ENCODE assay signal across 8 cellular contexts in the genomic region with DNA sequence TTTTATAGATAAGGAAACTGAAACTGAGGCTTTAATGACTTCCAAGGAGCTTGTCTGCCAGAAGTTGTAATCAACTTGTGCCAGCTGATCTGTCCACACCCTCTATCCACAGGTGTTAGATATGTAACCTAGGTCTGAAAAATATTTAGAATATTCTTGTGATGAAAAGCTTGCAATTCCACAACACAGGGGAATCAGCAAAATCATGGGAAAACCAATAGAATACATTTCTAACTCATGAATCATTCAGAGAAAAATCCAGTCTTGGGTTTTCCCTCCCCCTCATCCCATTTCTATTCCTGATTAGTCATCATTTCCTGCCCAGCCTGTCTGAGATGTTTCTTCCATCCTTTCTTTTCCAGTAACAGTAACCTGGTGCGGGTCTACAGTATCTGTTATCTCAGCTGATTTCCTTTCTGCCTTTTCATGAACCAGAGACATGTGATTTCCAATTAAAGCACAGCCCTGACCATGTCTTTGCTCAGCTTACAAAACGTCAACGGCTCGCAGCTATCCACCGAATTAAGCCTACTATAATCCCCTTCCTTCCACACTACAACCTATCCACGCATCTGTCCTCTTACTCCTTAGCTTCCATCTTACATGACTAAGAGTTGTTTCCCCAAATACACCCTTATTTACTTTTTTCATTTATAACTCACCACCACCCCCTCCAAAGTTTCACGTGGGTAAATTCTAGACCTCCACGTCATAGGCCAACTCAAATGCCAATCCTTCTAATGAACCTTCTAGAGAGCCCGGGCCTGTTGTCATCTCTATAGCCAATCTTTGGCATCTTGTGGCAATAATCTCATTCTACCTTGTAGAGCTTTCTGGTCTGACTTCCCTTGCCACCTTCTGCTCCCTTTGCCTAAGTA. TPM values are rescaled to one million over a fixed set of nuclear protein-coding genes. Genes with fewer than 3 reads are reported as not detected.
DNase-seq lines count a peak whose midpoint lies in the region; ATAC-seq and TF ChIP-seq lines count a peak whose summit lies in the region.

No MANE protein-coding gene starts in this region.

- peak overlapping the region; percentile 69 for H3K4me3 ChIP-seq in fibroblast of villous mesenchyme (ENCODE audit: low read depth, low read length)
- peak overlapping the region; percentile 73 to 75 for H3K4me3 ChIP-seq in neutrophil (ENCODE audit: low read depth in 1 of 2, low read length in 1 of 2)

- peak; percentile 61; the same call in 1 of the 2 replicates for TF ChIP-seq EP300 in Ishikawa (IDR thresholded peaks at IDR 0.05; ENCODE audit: borderline replicate concordance)

- H3K36me3 ChIP-seq in neutrophil: no peaks in the 10 kb centered on the region

- H3K4me3 Mint-ChIP-seq in activated CD8-positive, alpha-beta T cell treated with anti-CD3 and anti-CD28 coated beads for 36 hours: peak overlapping the region; percentile 91

- H3K27me3 Mint-ChIP-seq in activated CD8-positive, alpha-beta T cell treated with anti-CD3 and anti-CD28 coated beads for 36 hours: no peaks in the 10 kb centered on the region

- no peak for TF ChIP-seq CTCF in activated CD8-positive, alpha-beta T cell treated with anti-CD3 and anti-CD28 coated beads for 36 hours (IDR thresholded peaks at IDR 0.05)
- TF ChIP-seq CTCF in fibroblast of villous mesenchyme (IDR thresholded peaks at IDR 0.05; ENCODE audit: insufficient read depth, low read depth, low read length) (no peak), neutrophil (IDR thresholded peaks at IDR 0.05) (no peak)

- peak; percentile 5 for ATAC-seq in GM21381 (IDR thresholded peaks at IDR 0.05; ENCODE audit: unreplicated experiment)
- ATAC-seq in activated CD8-positive, alpha-beta T cell treated with anti-CD3 and anti-CD28 coated beads for 36 hours: peak; percentile 37

- TF ChIP-seq RAD21 in Ishikawa (IDR thresholded peaks at IDR 0.05; ENCODE audit: low read depth): no peak

- H3K27ac Mint-ChIP-seq in activated CD8-positive, alpha-beta T cell treated with anti-CD3 and anti-CD28 coated beads for 36 hours: peak overlapping the region; percentile 96

- no peaks in the 10 kb centered on the region for H3K27me3 ChIP-seq in neutrophil

- CTCF ChIA-PET in activated CD8-positive, alpha-beta T cell treated with anti-CD3 and anti-CD28 coated beads for 36 hours (lab: Charles Lee): interaction anchor here (0.6 to 3.7 kb wide), 5 partner anchors 10 to 16 kb away, joined by 3 to 17 read pairs (median 5); no protein-coding TSS in a partner anchor

- intact Hi-C loops in activated CD8-positive, alpha-beta T cell treated with anti-CD3 and anti-CD28 coated beads for 36 hours (cut with micrococcal nuclease): no loop called here

- peaks cover 45 to 48% of the 10 kb centered on the region in 2 experiments for H3K4me1 ChIP-seq in neutrophil (ENCODE audit: control insufficient read depth in 1 of 2, insufficient read depth in 1 of 2, low read depth in 1 of 2, low read length in 1 of 2)

- H3K9me3 Mint-ChIP-seq in activated CD8-positive, alpha-beta T cell treated with anti-CD3 and anti-CD28 coated beads for 36 hours: no peaks in the 10 kb centered on the region

- peak overlapping the region; percentile 88 for H3K27ac ChIP-seq in neutrophil

- H3K36me3 Mint-ChIP-seq in activated CD8-positive, alpha-beta T cell treated with anti-CD3 and anti-CD28 coated beads for 36 hours (ENCODE audit: low read depth): peaks cover 19% of the 10 kb centered on the region

- H3K9me3 ChIP-seq in neutrophil: no peaks in the 10 kb centered on the region

- H3K4me1 Mint-ChIP-seq in activated CD8-positive, alpha-beta T cell treated with anti-CD3 and anti-CD28 coated beads for 36 hours (ENCODE audit: low read depth): peaks cover 34% of the 10 kb centered on the region

- POLR2A ChIA-PET in activated CD8-positive, alpha-beta T cell treated with anti-CD3 and anti-CD28 coated beads for 36 hours (lab: Charles Lee): interaction anchor here (0.7 to 2.4 kb wide), 15 partner anchors 14 to 771 kb away, joined by 3 to 9 read pairs (median 3); a partner anchor contains a TSS

- DNase-seq in DMS 273 (lab: John Stamatoyannopoulos, UW; ENCODE audit: unreplicated experiment): peak; percentile 63
- DNase-seq in DMS 273 treated with DMSO at 0.1 percent for 48 hours (lab: John Stamatoyannopoulos, UW): no peak
- peak; percentile 65 for DNase-seq in activated CD8-positive, alpha-beta T cell treated with anti-CD3 and anti-CD28 coated beads for 36 hours
- DNase-seq in fibroblast of villous mesenchyme (ENCODE audit: low read depth): peak; percentile 95
- no peak for DNase-seq in cortex of kidney (lab: John Stamatoyannopoulos, UW)

TF ChIP-seq in Ishikawa, 13 proteins besides CTCF, POLR2A, EP300 and RAD21:
- TF ChIP-seq EGR1 (IDR thresholded peaks at IDR 0.05) (no peak), ZBTB7A (IDR thresholded peaks at IDR 0.05; ENCODE audit: low read depth) (no peak), NFIC (IDR thresholded peaks at IDR 0.05) (peak; percentile 39), CEBPB (IDR thresholded peaks at IDR 0.05) (no peak), FOXM1 (IDR thresholded peaks at IDR 0.05; ENCODE audit: borderline replicate concordance, low read depth) (0 out of 2 replicates have a peak, but pooled peaks have one; percentile 38), TEAD4 (IDR thresholded peaks at IDR 0.05) (peak; percentile 93), CREB1 (IDR thresholded peaks at IDR 0.05; ENCODE audit: low read depth) (no peak), TCF12 (IDR thresholded peaks at IDR 0.05; ENCODE audit: low read depth) (peak; percentile 89), YY1 (IDR thresholded peaks at IDR 0.05; ENCODE audit: low read depth) (no peak), TAF1 (IDR thresholded peaks at IDR 0.05; ENCODE audit: low read depth) (no peak)
- TF ChIP-seq, protein P1, sequence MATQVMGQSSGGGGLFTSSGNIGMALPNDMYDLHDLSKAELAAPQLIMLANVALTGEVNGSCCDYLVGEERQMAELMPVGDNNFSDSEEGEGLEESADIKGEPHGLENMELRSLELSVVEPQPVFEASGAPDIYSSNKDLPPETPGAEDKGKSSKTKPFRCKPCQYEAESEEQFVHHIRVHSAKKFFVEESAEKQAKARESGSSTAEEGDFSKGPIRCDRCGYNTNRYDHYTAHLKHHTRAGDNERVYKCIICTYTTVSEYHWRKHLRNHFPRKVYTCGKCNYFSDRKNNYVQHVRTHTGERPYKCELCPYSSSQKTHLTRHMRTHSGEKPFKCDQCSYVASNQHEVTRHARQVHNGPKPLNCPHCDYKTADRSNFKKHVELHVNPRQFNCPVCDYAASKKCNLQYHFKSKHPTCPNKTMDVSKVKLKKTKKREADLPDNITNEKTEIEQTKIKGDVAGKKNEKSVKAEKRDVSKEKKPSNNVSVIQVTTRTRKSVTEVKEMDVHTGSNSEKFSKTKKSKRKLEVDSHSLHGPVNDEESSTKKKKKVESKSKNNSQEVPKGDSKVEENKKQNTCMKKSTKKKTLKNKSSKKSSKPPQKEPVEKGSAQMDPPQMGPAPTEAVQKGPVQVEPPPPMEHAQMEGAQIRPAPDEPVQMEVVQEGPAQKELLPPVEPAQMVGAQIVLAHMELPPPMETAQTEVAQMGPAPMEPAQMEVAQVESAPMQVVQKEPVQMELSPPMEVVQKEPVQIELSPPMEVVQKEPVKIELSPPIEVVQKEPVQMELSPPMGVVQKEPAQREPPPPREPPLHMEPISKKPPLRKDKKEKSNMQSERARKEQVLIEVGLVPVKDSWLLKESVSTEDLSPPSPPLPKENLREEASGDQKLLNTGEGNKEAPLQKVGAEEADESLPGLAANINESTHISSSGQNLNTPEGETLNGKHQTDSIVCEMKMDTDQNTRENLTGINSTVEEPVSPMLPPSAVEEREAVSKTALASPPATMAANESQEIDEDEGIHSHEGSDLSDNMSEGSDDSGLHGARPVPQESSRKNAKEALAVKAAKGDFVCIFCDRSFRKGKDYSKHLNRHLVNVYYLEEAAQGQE (IDR thresholded peaks at IDR 0.05; ENCODE audit: low read depth): no peak
- TF ChIP-seq, protein P2, sequence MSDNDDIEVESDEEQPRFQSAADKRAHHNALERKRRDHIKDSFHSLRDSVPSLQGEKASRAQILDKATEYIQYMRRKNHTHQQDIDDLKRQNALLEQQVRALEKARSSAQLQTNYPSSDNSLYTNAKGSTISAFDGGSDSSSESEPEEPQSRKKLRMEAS (IDR thresholded peaks at IDR 0.05): no peak
- TF ChIP-seq, protein P3, sequence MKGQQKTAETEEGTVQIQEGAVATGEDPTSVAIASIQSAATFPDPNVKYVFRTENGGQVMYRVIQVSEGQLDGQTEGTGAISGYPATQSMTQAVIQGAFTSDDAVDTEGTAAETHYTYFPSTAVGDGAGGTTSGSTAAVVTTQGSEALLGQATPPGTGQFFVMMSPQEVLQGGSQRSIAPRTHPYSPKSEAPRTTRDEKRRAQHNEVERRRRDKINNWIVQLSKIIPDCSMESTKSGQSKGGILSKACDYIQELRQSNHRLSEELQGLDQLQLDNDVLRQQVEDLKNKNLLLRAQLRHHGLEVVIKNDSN (IDR thresholded peaks at IDR 0.05): no peak

RNA-seq across cellular contexts. Expression of a gene that starts 1.0 kb away (rescaled TPM):
- total RNA-seq in activated CD8-positive, alpha-beta T cell treated with anti-CD3 and anti-CD28 coated beads for 36 hours: 10 to 100 TPM; 21.5 to 24.9 TPM
- 27.7 and 61.7 TPM in 2 replicates for total RNA-seq in fibroblast of villous mesenchyme

Comparison
In these comparisons a context has a peak if more than half of its experiments do, and no peak if none do; other contexts are left out.
1. DNase-seq: peak in DMS 273 (single experiment), activated CD8-positive, alpha-beta T cell treated with anti-CD3 and anti-CD28 coated beads for 36 hours (single experiment) and fibroblast of villous mesenchyme (single experiment); none in DMS 273 treated with DMSO at 0.1 percent for 48 hours (single experiment) and cortex of kidney (single experiment).